ENCODE assay signal across 8 cellular contexts in the genomic region with DNA sequence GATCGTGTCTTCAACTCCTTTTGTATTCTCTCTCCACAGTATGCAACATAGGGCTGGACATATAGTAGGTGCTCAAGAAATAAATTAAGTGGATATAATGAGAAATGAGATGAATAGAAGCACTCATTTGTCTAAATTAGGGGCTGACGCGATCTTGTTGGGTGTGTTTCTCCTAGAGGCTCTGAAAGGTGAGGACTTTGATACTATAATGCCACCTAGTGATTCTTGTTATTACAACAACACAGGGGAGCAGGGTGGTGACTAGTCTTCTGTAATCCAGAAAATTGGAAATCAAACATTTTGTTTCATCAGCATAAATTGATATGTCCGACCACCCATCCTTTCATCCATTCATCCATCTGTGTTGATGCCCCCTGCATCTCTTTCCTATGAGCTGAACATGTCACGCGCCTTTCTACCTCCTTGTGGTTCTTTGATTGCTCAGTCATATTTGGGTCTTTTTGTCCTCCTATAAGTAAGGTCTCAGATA. TPM values are rescaled to one million over a fixed set of nuclear protein-coding genes. Genes with fewer than 3 reads are reported as not detected.
DNase-seq lines count a peak whose midpoint lies in the region; ATAC-seq, FAIRE-seq and TF ChIP-seq lines count a peak whose summit lies in the region.
"Had no signal": no experiment of that assay in that cellular context is flagged by ENCODE, and none has a peak within 500 bp of the region (broad histone marks: within the 10 kb centered on the region; RNA-seq: fewer than 3 reads in every experiment).

No MANE protein-coding gene starts in this region.

- no peak for FAIRE-seq in GM12892 (lab: Jason Lieb, UNC)
- FAIRE-seq: colon had no signal

- no peaks in the 10 kb centered on the region for H3K79me1 ChIP-seq in mesendoderm (ENCODE audit: low read length)

- H2BK15ac ChIP-seq in mesendoderm (replicated peaks; ENCODE audit: low read depth), result no peak overlapping the region

- H2BK120ac ChIP-seq in mesendoderm (ENCODE audit: low read depth, low read length), result no peak overlapping the region

- H3K27me3 ChIP-seq in duodenal mucosa (ENCODE audit: control insufficient read depth in 1 of 2, insufficient read depth in 2 of 2, low read length in 2 of 2) (no peaks in the 10 kb centered on the region), mesendoderm (ENCODE audit: insufficient read depth, low read length, poor library complexity) (no peaks in the 10 kb centered on the region)

- no CpG with 5 or more reads among the region's 6 CpGs for WGBS in mesendoderm (ENCODE audit: extremely low coverage, insufficient coverage, low lambda C conversion rate)

- H3K4me3 ChIP-seq in duodenal mucosa (ENCODE audit: low read depth in 1 of 2, low read length in 2 of 2) (peak overlapping the region; percentile 28 to 38), mesendoderm (ENCODE audit: low read length) (no peak overlapping the region)

- H3K4me1 ChIP-seq in duodenal mucosa (ENCODE audit: control insufficient read depth in 1 of 2, insufficient read depth in 2 of 2, low read length in 2 of 2) (peaks cover 22 to 30% of the 10 kb centered on the region in 2 donors), mesendoderm (ENCODE audit: control insufficient read depth, low read depth, low read length) (peaks cover 5% of the 10 kb centered on the region)

- peak overlapping the region; percentile 28 for H3K4me2 ChIP-seq in mesendoderm (ENCODE audit: low read length)

- H3K9ac ChIP-seq in duodenal mucosa (ENCODE audit: low read depth in 1 of 2, low read length in 2 of 2) (no peak overlapping the region), mesendoderm (ENCODE audit: low read length) (peak overlapping the region; percentile 52)

- DNase-seq in GF-D8 (lab: John Stamatoyannopoulos, UW) (peak; percentile 28), OCI-M1 (lab: John Stamatoyannopoulos, UW) (peak; percentile 92), mesendoderm (peak; percentile 86), GM12892 (ENCODE audit: insufficient read length) (no peak)

- H4K8ac ChIP-seq in mesendoderm (ENCODE audit: low read depth, low read length), result no peak overlapping the region

- no peaks in the 10 kb centered on the region for H3K9me3 ChIP-seq in duodenal mucosa (ENCODE audit: control insufficient read depth in 1 of 2, low read length in 2 of 2)

- no peaks in the 10 kb centered on the region for H3K36me3 ChIP-seq in duodenal mucosa (ENCODE audit: control insufficient read depth in 1 of 2, insufficient read depth in 2 of 2, low read length in 2 of 2)
- no peaks in the 10 kb centered on the region for H3K36me3 ChIP-seq in mesendoderm (ENCODE audit: control insufficient read depth, insufficient read depth, low read length)

- no peak overlapping the region for H3K27ac ChIP-seq in duodenal mucosa (ENCODE audit: low read depth, low read length)
- H3K27ac ChIP-seq in mesendoderm (ENCODE audit: low read depth, low read length), result no peak overlapping the region

- no peak for TF ChIP-seq POLR2A in GM12892 (IDR thresholded peaks at IDR 0.05; ENCODE audit: low read depth, low read length)

- peak overlapping the region; percentile 14 for H2BK5ac ChIP-seq in mesendoderm (ENCODE audit: low read length)

- no peak overlapping the region for H3K18ac ChIP-seq in mesendoderm (ENCODE audit: low read length)

- no peak overlapping the region for H3K23ac ChIP-seq in mesendoderm (ENCODE audit: low read length)

- H4K5ac ChIP-seq in mesendoderm (ENCODE audit: low read length), result no peak overlapping the region

- H3K4ac ChIP-seq in mesendoderm (ENCODE audit: low read depth, low read length), result no peak overlapping the region

- ATAC-seq in GM21390 (IDR thresholded peaks at IDR 0.05; ENCODE audit: unreplicated experiment) (peak; percentile 45), HG03575 (IDR thresholded peaks at IDR 0.05; ENCODE audit: extremely low read depth, insufficient number of reproducible peaks, low FRiP score, unreplicated experiment) (peak; percentile 27)

- H2AK5ac ChIP-seq in mesendoderm (ENCODE audit: low read length), result no peak overlapping the region

- H3K79me2 ChIP-seq in mesendoderm (ENCODE audit: control insufficient read depth, insufficient read depth, low read length), result no peaks in the 10 kb centered on the region

- peak overlapping the region; percentile 65 for H3K56ac ChIP-seq in mesendoderm (ENCODE audit: low read length)

RNA-seq across cellular contexts. Expression of a gene that starts 3.4 kb away (rescaled TPM):
- polyA plus RNA-seq in mesendoderm (2013, experiment 1 of 2), result 1.0 TPM
- polyA plus RNA-seq in mesendoderm (2013, experiment 2 of 2), result 0.85 TPM
- 0.19 TPM for polyA plus RNA-seq in GM12892 (2012; ENCODE audit: missing spikeins)

RNA-seq across cellular contexts. Expression of a gene that starts 11.9 kb away (rescaled TPM):
- polyA plus RNA-seq in mesendoderm (2013, experiment 1 of 2), result 22.8 TPM
- polyA plus RNA-seq in mesendoderm (2013, experiment 2 of 2), result 22.4 TPM
- 2.7 TPM for polyA plus RNA-seq in GM12892 (2012; ENCODE audit: missing spikeins)
